Comparison of ENCODE assay signal across 19 cellular contexts in genomic region chr5:36889264-36889663, GRCh38.
"Had no signal": no experiment of that assay in that cellular context is flagged by ENCODE, and none has a peak within 500 bp of the region (broad histone marks: within the 10 kb centered on the region; RNA-seq: fewer than 3 reads in every experiment).

No MANE protein-coding gene starts in this region.

- H3K9me3 ChIP-seq: esophagus muscularis mucosa, gastroesophageal sphincter, heart left ventricle, tibial artery had no signal

- H3K4me2 ChIP-seq: smooth muscle cell had no signal

- H3K27me3 ChIP-seq: cardiac muscle cell, esophagus muscularis mucosa, gastroesophageal sphincter, heart left ventricle, tibial artery had no signal

- H3K36me3 ChIP-seq: cardiac muscle cell had no signal

- DNase-seq: activated CD4-positive, alpha-beta T cell treated with anti-CD3 and anti-CD28 coated beads for 4 hours; amniotic stem cell; dermis blood vessel endothelial cell; effector memory CD4-positive, alpha-beta T cell; heart left ventricle; immature natural killer cell; left ventricle myocardium superior; naive B cell; stimulated activated CD4-positive, alpha-beta T cell treated with anti-CD3 and anti-CD28 coated beads, Interleukin-4, amount 100 ng/mL, for 1 hour; SW 1271; T-helper 2 cell; tibial artery; WERI-Rb-1 had no signal

- H2AFZ ChIP-seq: parathyroid adenoma had no signal

- H3K27me3 Mint-ChIP-seq: naive B cell had no signal

- H3K9me3 Mint-ChIP-seq: immature natural killer cell had no signal

- ATAC-seq: gastroesophageal sphincter, heart left ventricle, left ventricle myocardium superior, sciatic nerve had no signal

- H3K27ac ChIP-seq: cardiac muscle cell, esophagus muscularis mucosa, gastroesophageal sphincter, heart left ventricle, parathyroid adenoma, tibial artery, WERI-Rb-1 had no signal

- H3K4me3 Mint-ChIP-seq: naive B cell had no signal

- H3K4me3 ChIP-seq: cardiac muscle cell, esophagus muscularis mucosa, gastroesophageal sphincter, heart left ventricle, smooth muscle cell, tibial artery had no signal

- H3K27ac Mint-ChIP-seq: naive B cell had no signal
